Comparison of ENCODE assay signal across 1 cellular context in the genomic region with DNA sequence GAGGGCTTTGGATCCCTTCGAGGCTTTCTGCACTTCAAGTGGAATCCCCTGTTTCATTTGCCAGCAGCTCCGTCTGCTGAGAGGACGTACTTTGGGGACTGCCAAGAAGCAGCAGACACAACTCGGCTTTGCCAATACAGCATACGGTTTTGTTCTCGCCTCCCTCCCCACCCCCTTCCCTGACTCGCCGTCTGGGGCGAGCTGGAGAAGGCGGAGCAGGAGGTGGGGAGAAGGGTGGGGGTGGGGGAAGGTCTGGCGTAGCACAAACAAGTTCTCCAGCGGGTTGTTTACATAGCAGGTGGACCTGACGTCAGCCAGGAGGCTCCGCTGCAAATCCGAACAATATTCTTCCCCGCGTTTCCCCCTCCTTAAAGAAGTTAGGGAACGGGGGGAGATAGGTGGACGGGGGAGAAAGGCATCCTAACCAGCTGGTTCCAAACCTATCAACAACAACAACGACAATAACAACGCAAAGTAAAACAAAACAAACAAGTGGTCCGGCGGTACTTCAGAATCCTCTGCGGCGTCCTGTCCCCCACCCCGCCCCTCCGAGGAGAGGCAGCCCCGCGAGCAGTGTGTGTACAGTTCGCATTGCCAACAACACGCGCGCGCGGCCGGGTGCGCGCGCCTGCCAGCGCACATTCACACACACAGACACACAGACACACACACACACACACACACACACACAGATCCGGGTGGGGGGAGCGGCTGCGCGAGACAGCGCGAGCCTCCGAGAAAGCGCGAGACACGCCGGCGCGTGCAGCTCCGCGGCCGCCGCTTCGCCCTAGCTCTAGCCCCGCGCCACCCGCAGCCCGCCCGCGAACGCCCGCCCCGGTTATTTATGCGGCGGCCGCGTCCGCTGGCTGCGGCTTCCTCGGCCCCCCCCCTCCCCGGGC.
TF ChIP-seq lines count a peak whose summit lies in the region.

No MANE protein-coding gene starts in this region.

TF ChIP-seq in GM23338, 12 proteins besides CTCF, POLR2A, EP300 and RAD21 (continued from another document):
- TF ChIP-seq, protein P1, sequence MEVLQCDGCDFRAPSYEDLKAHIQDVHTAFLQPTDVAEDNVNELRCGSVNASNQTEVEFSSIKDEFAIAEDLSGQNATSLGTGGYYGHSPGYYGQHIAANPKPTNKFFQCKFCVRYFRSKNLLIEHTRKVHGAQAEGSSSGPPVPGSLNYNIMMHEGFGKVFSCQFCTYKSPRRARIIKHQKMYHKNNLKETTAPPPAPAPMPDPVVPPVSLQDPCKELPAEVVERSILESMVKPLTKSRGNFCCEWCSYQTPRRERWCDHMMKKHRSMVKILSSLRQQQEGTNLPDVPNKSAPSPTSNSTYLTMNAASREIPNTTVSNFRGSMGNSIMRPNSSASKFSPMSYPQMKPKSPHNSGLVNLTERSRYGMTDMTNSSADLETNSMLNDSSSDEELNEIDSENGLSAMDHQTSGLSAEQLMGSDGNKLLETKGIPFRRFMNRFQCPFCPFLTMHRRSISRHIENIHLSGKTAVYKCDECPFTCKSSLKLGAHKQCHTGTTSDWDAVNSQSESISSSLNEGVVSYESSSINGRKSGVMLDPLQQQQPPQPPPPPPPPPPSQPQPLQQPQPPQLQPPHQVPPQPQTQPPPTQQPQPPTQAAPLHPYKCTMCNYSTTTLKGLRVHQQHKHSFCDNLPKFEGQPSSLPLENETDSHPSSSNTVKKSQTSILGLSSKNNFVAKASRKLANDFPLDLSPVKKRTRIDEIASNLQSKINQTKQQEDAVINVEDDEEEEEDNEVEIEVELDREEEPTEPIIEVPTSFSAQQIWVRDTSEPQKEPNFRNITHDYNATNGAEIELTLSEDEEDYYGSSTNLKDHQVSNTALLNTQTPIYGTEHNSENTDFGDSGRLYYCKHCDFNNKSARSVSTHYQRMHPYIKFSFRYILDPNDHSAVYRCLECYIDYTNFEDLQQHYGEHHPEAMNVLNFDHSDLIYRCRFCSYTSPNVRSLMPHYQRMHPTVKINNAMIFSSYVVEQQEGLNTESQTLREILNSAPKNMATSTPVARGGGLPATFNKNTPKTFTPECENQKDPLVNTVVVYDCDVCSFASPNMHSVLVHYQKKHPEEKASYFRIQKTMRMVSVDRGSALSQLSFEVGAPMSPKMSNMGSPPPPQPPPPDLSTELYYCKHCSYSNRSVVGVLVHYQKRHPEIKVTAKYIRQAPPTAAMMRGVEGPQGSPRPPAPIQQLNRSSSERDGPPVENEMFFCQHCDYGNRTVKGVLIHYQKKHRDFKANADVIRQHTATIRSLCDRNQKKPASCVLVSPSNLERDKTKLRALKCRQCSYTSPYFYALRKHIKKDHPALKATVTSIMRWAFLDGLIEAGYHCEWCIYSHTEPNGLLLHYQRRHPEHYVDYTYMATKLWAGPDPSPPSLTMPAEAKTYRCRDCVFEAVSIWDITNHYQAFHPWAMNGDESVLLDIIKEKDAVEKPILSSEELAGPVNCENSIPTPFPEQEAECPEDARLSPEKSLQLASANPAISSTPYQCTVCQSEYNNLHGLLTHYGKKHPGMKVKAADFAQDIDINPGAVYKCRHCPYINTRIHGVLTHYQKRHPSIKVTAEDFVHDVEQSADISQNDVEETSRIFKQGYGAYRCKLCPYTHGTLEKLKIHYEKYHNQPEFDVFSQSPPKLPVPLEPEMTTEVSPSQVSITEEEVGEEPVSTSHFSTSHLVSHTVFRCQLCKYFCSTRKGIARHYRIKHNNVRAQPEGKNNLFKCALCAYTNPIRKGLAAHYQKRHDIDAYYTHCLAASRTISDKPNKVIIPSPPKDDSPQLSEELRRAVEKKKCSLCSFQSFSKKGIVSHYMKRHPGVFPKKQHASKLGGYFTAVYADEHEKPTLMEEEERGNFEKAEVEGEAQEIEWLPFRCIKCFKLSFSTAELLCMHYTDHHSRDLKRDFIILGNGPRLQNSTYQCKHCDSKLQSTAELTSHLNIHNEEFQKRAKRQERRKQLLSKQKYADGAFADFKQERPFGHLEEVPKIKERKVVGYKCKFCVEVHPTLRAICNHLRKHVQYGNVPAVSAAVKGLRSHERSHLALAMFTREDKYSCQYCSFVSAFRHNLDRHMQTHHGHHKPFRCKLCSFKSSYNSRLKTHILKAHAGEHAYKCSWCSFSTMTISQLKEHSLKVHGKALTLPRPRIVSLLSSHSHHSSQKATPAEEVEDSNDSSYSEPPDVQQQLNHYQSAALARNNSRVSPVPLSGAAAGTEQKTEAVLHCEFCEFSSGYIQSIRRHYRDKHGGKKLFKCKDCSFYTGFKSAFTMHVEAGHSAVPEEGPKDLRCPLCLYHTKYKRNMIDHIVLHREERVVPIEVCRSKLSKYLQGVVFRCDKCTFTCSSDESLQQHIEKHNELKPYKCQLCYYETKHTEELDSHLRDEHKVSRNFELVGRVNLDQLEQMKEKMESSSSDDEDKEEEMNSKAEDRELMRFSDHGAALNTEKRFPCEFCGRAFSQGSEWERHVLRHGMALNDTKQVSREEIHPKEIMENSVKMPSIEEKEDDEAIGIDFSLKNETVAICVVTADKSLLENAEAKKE (CRISPR knock-in tag; IDR thresholded peaks at IDR 0.05), result no peak
- no peak for TF ChIP-seq STAT1 (IDR thresholded peaks at IDR 0.05; ENCODE audit: unreplicated experiment)
- peak; percentile 82 for TF ChIP-seq CREB1 (CRISPR knock-in tag; IDR thresholded peaks at IDR 0.05; ENCODE audit: low read depth)
- TF ChIP-seq EZH2phosphoT487 (IDR thresholded peaks at IDR 0.05; ENCODE audit: unreplicated experiment), result no peak
- no peak for TF ChIP-seq JUNB (IDR thresholded peaks at IDR 0.05; ENCODE audit: unreplicated experiment)
- no peak for TF ChIP-seq ZNF114 (CRISPR knock-in tag; IDR thresholded peaks at IDR 0.05)
- TF ChIP-seq NANOG (IDR thresholded peaks at IDR 0.05; ENCODE audit: borderline replicate concordance), result no peak
